15 cellular contexts compared by ENCODE assay signal in the genomic region with DNA sequence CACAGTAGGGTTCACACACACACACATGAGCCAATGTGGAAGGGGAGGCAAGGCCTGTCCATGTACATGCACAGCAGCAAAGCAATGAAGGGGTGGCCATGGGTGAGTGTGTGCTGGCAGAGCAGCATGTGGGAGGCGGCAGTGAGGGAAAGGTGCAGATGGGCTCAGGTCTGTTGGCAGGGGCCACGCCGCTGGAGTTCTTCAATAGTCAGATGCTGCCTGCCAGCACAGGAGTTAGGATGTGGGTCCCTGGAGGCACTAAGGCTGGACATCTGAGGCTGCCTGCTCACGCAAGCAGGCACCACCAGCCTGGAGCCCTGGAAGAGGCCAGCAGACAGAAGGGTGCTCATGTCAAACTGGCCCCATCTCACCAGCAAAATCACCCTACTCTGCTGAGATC.
A peak's percentile ranks its signal among the peaks of the same experiment; 100 is the strongest.
DNase-seq lines count a peak whose midpoint lies in the region; ATAC-seq and TF ChIP-seq lines count a peak whose summit lies in the region.
"Had no signal": no experiment of that assay in that cellular context is flagged by ENCODE, and none has a peak within 500 bp of the region (broad histone marks: within the 10 kb centered on the region; RNA-seq: fewer than 3 reads in every experiment).

No MANE protein-coding gene starts in this region.

- no CpG with 5 or more reads among the region's 4 CpGs for WGBS in H9 (ENCODE audit: extremely low coverage, insufficient read length, low lambda C conversion rate)
- WGBS in spleen, 5 donors = 82 to 100% (median 87%) methylated on average over 2 to 4 of the region's 4 CpGs
- 87 to 93% methylated on average over 4 of the region's 4 CpGs for WGBS in aorta, 2 donors
- WGBS in GM23248 (ENCODE audit: low coverage in 1 of 2, low lambda C conversion rate in 2 of 2, missing lambda C conversion rate in 2 of 2), 2 experiments = 66 to 72% methylated on average over 4 of the region's 4 CpGs

- H3K14ac ChIP-seq in H9 (ENCODE audit: insufficient read depth, low read length) = no peak overlapping the region

- no peaks in the 10 kb centered on the region for H3K4me1 Mint-ChIP-seq in H9
- H3K4me1 Mint-ChIP-seq in chondrocyte (ENCODE audit: low read depth) = no peaks in the 10 kb centered on the region
- H3K4me1 Mint-ChIP-seq: CD4-positive, alpha-beta memory T cell had no signal

- H3K4me3 ChIP-seq in spleen = no peak overlapping the region
- no peak overlapping the region for H3K4me3 ChIP-seq in aorta (ENCODE audit: low read length in 2 of 2)
- H3K4me3 ChIP-seq in GM23248 = no peak overlapping the region

- H3K4me2 ChIP-seq in H9 (ENCODE audit: insufficient read depth, insufficient read length, low read length) (no peak overlapping the region), GM23248 (ENCODE audit: unreplicated experiment) (no peak overlapping the region)

- no peak overlapping the region for H2BK12ac ChIP-seq in H9 (ENCODE audit: insufficient read length, low read depth, low read length)

- no peak overlapping the region for H4K91ac ChIP-seq in H9 (ENCODE audit: insufficient read length, low read depth, low read length)

- in situ Hi-C loops in GM23248 (cut with MboI) = no loop called here

- no peaks in the 10 kb centered on the region for H3K79me1 ChIP-seq in H9 (ENCODE audit: insufficient read depth, low read depth, low read length, poor library complexity, severe bottlenecking)

- no peaks in the 10 kb centered on the region for H3K27me3 Mint-ChIP-seq in H9 (ENCODE audit: low read depth)
- peaks cover 13% of the 10 kb centered on the region for H3K27me3 Mint-ChIP-seq in chondrocyte (ENCODE audit: low read depth)
- H3K27me3 Mint-ChIP-seq: CD4-positive, alpha-beta memory T cell had no signal

- H4K8ac ChIP-seq in H9 (replicated peaks; ENCODE audit: insufficient read length, low read depth, low read length) = no peak overlapping the region

- H3K4me1 ChIP-seq in H9 (ENCODE audit: insufficient read depth, low read length) (no peaks in the 10 kb centered on the region), spleen (no peaks in the 10 kb centered on the region), aorta (ENCODE audit: control insufficient read depth in 1 of 2, insufficient read depth in 2 of 2, low read length in 2 of 2) (no peaks in the 10 kb centered on the region), GM23248 (ENCODE audit: insufficient read depth) (no peaks in the 10 kb centered on the region)

- no peak for TF ChIP-seq CTCF in H9 (conservative IDR thresholded peaks at IDR 0.05)
- TF ChIP-seq CTCF in chondrocyte (IDR thresholded peaks at IDR 0.05) = no peak
- no peak for TF ChIP-seq CTCF in spleen (IDR thresholded peaks at IDR 0.05 in 8 of 11, conservative IDR thresholded peaks at IDR 0.05 in 3 of 11)

- DNase-seq in H9 (no peak), chondrocyte (ENCODE audit: low spot score) (peak; percentile 75), spleen (peak; percentile 63), aorta (no peak), GM23248 (no peak), NCI-H526 treated with DMSO at 0.1 percent for 48 hours (lab: John Stamatoyannopoulos, UW) (no peak), NCI-H2196 (lab: John Stamatoyannopoulos, UW; ENCODE audit: unreplicated experiment) (no peak)
- DNase-seq: C1 segment of cervical spinal cord; Calu3; CD4-positive, alpha-beta memory T cell; COR-L47; DMS53; DMS79 treated with DMSO at 0.1 percent for 48 hours; GF-D8; HCEC 1CT had no signal

- no peak overlapping the region for H2BK15ac ChIP-seq in H9 (ENCODE audit: low read depth, low read length)

- no peak overlapping the region for H2BK5ac ChIP-seq in H9 (ENCODE audit: insufficient read length, low read length)

- no peak overlapping the region for H3K4ac ChIP-seq in H9 (ENCODE audit: low read depth, low read length)

- intact Hi-C loops in spleen (cut with DNase I; ENCODE audit: low total_unique reads) = no loop called here
- intact Hi-C loops in aorta (cut with DNase I) = no loop called here

- no peaks in the 10 kb centered on the region for H3K23me2 ChIP-seq in H9 (ENCODE audit: insufficient read length, low read depth, low read length, poor library complexity, severe bottlenecking)

- H2AFZ ChIP-seq in H9 (ENCODE audit: low read length) = no peak overlapping the region
- H2AFZ ChIP-seq in GM23248 = no peak overlapping the region

- no peak overlapping the region for H3K4me3 Mint-ChIP-seq in H9
- H3K4me3 Mint-ChIP-seq in chondrocyte (ENCODE audit: unreplicated experiment) = no peak overlapping the region
- H3K4me3 Mint-ChIP-seq: CD4-positive, alpha-beta memory T cell had no signal

- H3F3A ChIP-seq in GM23248 (ENCODE audit: insufficient read depth) = no peaks in the 10 kb centered on the region

- H3K27ac ChIP-seq in H9 (ENCODE audit: insufficient read length, low read depth, low read length) = no peak overlapping the region
- no peak overlapping the region for H3K27ac ChIP-seq in spleen
- H3K27ac ChIP-seq in aorta (ENCODE audit: low read depth in 1 of 2, low read length in 2 of 2) = no peak overlapping the region
- no peak overlapping the region for H3K27ac ChIP-seq in GM23248

- no peaks in the 10 kb centered on the region for H3K36me3 Mint-ChIP-seq in H9 (ENCODE audit: insufficient read depth in 1 of 3, low read depth in 3 of 3)
- no peaks in the 10 kb centered on the region for H3K36me3 Mint-ChIP-seq in chondrocyte (ENCODE audit: low read depth)
- H3K36me3 Mint-ChIP-seq: CD4-positive, alpha-beta memory T cell had no signal

- H3K23ac ChIP-seq in H9 (ENCODE audit: insufficient read length, low read depth, low read length) = no peak overlapping the region

- H2AK5ac ChIP-seq in H9 (ENCODE audit: insufficient read length, low read length) = no peak overlapping the region

- no peak overlapping the region for H3K56ac ChIP-seq in H9 (ENCODE audit: insufficient read length, low read depth, low read length)

- H4K20me1 ChIP-seq in H9 (ENCODE audit: control insufficient read depth, insufficient read depth, insufficient read length) = no peaks in the 10 kb centered on the region
- no peaks in the 10 kb centered on the region for H4K20me1 ChIP-seq in GM23248 (ENCODE audit: insufficient read depth)

- no peak overlapping the region for H2BK20ac ChIP-seq in H9 (ENCODE audit: low read depth, low read length, poor library complexity, severe bottlenecking)

- no peaks in the 10 kb centered on the region for H3K9me2 ChIP-seq in GM23248 (ENCODE audit: insufficient read depth)

- H3K36me3 ChIP-seq in spleen = no peaks in the 10 kb centered on the region
- no peaks in the 10 kb centered on the region for H3K36me3 ChIP-seq in aorta (ENCODE audit: control insufficient read depth in 1 of 2, insufficient read depth in 2 of 2, low read length in 1 of 2)
- no peaks in the 10 kb centered on the region for H3K36me3 ChIP-seq in GM23248 (ENCODE audit: low read depth)

- H2BK120ac ChIP-seq in H9 (ENCODE audit: low read depth, low read length, poor library complexity, severe bottlenecking) = no peak overlapping the region

- H3T11ph ChIP-seq in H9 (ENCODE audit: low read length) = no peak overlapping the region

- ATAC-seq in aorta (ENCODE audit: low FRiP score) = peak; percentile 19

- no peak for TF ChIP-seq POLR2A in spleen (IDR thresholded peaks at IDR 0.05)

- no peaks in the 10 kb centered on the region for H3K79me2 ChIP-seq in H9 (ENCODE audit: insufficient read depth, low read length)
- no peaks in the 10 kb centered on the region for H3K79me2 ChIP-seq in GM23248 (ENCODE audit: insufficient read depth)

- H3K27ac Mint-ChIP-seq in H9 (no peak overlapping the region), chondrocyte (ENCODE audit: unreplicated experiment) (no peak overlapping the region)
- H3K27ac Mint-ChIP-seq: CD4-positive, alpha-beta memory T cell had no signal

- H3K18ac ChIP-seq in H9 (ENCODE audit: insufficient read length, low read depth, low read length) = peak overlapping the region; percentile 27

- H3K27me3 ChIP-seq in H9 (ENCODE audit: insufficient read depth, low read length) (no peaks in the 10 kb centered on the region), spleen (replicated peaks in 1 of 7) (no peaks in the 10 kb centered on the region), aorta (ENCODE audit: control insufficient read depth in 1 of 2, insufficient read depth in 2 of 2, low read length in 1 of 2) (no peaks in the 10 kb centered on the region), GM23248 (replicated peaks; ENCODE audit: insufficient read depth) (no peaks in the 10 kb centered on the region)

- H3K9ac ChIP-seq in H9 (ENCODE audit: extremely low read depth, insufficient read length, low read length) = no peak overlapping the region
- H3K9ac ChIP-seq in GM23248 = no peak overlapping the region

- H4K5ac ChIP-seq in H9 (ENCODE audit: insufficient read length, low read depth, low read length) = no peak overlapping the region

- H3K9me3 ChIP-seq in H9 (ENCODE audit: control insufficient read depth, low read depth, low read length) (no peaks in the 10 kb centered on the region), spleen (peaks cover 0 to 16% (median 0%) of the 10 kb centered on the region in 8 donors), aorta (ENCODE audit: control insufficient read depth, low read length) (no peaks in the 10 kb centered on the region), GM23248 (ENCODE audit: low read depth) (no peaks in the 10 kb centered on the region)

- H3K9me3 Mint-ChIP-seq in H9 (no peaks in the 10 kb centered on the region; a peak in 1 of 5 replicates), chondrocyte (ENCODE audit: low read depth) (peaks cover 12% of the 10 kb centered on the region)

Comparison
In these comparisons a context has a peak if more than half of its experiments do, and no peak if none do; other contexts are left out.
1. DNase-seq: peak in chondrocyte (single experiment) and spleen (single experiment); none in H9 (single experiment), aorta (0 of 2), GM23248 (single experiment), NCI-H526 treated with DMSO at 0.1 percent for 48 hours (single experiment) and NCI-H2196 (single experiment).